Comparison of ENCODE assay signal across 16 cellular contexts in the genomic region with DNA sequence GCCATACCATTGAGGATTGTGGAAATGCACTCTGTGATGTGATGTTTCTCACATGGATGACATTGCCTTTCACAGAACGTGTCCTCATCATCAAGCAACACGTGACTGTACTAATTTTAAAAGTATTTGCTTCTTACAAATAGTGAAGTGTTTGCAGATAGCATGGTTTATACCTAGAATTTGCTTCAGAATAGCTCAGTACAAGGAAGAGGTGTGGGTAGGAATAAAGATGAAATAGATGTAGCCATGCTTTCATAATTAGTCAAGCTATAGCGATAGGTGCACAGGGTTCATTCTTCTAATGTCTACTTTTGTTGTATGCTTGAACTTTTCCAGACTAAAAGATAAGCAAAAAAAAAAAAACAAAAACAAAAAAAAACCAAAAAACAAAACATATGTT. TPM values are rescaled to one million over a fixed set of nuclear protein-coding genes. Genes with fewer than 3 reads are reported as not detected.
DNase-seq lines count a peak whose midpoint lies in the region; ATAC-seq and TF ChIP-seq lines count a peak whose summit lies in the region.
"Had no signal": no experiment of that assay in that cellular context is flagged by ENCODE, and none has a peak within 500 bp of the region (broad histone marks: within the 10 kb centered on the region; RNA-seq: fewer than 3 reads in every experiment).

No MANE protein-coding gene starts in this region.

- H3K36me3 ChIP-seq in OCI-LY3 (replicated peaks; ENCODE audit: low read depth, low read length): peaks cover 33% of the 10 kb centered on the region
- H3K36me3 ChIP-seq in trophoblast cell (ENCODE audit: control insufficient read depth in 1 of 2, insufficient read depth in 2 of 2, low read length in 2 of 2): peaks cover 2 to 5% of the 10 kb centered on the region in 2 experiments

- POLR2A ChIA-PET in activated naive CD8-positive, alpha-beta T cell treated with anti-CD3 and anti-CD28 coated beads, Interleukin-2, amount 10 ng/mL, durations not matched to agents 7 days and 5 days (lab: Charles Lee): interaction anchor here (0.7 to 1.9 kb wide), 2 partner anchors 28 to 268 kb away, joined by 3 to 6 read pairs; a partner anchor contains a TSS

- H3K23ac ChIP-seq in trophoblast cell (ENCODE audit: low read length): no peak overlapping the region

- H3K14ac ChIP-seq in trophoblast cell (ENCODE audit: low read length): no peak overlapping the region

- no peak overlapping the region for H4K12ac ChIP-seq in trophoblast cell (ENCODE audit: low read depth, low read length)

- WGBS in trophoblast cell (ENCODE audit: extremely low coverage, insufficient coverage, insufficient read length): no CpG with 5 or more reads among the region's 3 CpGs

- H3K27ac ChIP-seq in OCI-LY3 (ENCODE audit: low read length) (no peak overlapping the region), trophoblast cell (ENCODE audit: low read depth, low read length) (no peak overlapping the region)
- H3K27ac ChIP-seq: BLaER1 had no signal

- no peak overlapping the region for H2BK12ac ChIP-seq in trophoblast cell (ENCODE audit: low read length)

- H3K18ac ChIP-seq in trophoblast cell (ENCODE audit: low read length): no peak overlapping the region

- no peaks in the 10 kb centered on the region for H3K27me3 Mint-ChIP-seq in activated naive CD8-positive, alpha-beta T cell treated with anti-CD3 and anti-CD28 coated beads, Interleukin-2, amount 10 ng/mL, durations not matched to agents 7 days and 5 days
- H3K27me3 Mint-ChIP-seq in activated naive CD8-positive, alpha-beta T cell treated with anti-CD3 and anti-CD28 coated beads for 36 hours: no peaks in the 10 kb centered on the region
- no peaks in the 10 kb centered on the region for H3K27me3 Mint-ChIP-seq in activated T-helper 1 cell treated with anti-CD3 and anti-CD28 coated beads, Interleukin-12 subunit alpha, Interleukin-12 subunit beta, Interleukin-2, Interleukin-4 antibody, amounts not matched to agents 30 ng/mL and 10 ng/mL and 1 ng/mL, durations not matched to agents 14 hours and 24 hours and 36 hours (ENCODE audit: insufficient read depth)
- no peaks in the 10 kb centered on the region for H3K27me3 Mint-ChIP-seq in stimulated activated naive B cell treated with anti-CD40 and anti-IgM and Interleukin-4, amounts not matched to agents 10 μg/mL and 1 μg/mL and 100 μg/mL, for 72 hours

- H3K27me3 ChIP-seq in OCI-LY3 (ENCODE audit: low read depth, low read length) (no peaks in the 10 kb centered on the region), trophoblast cell (ENCODE audit: insufficient read depth, low read length) (no peaks in the 10 kb centered on the region)
- H3K27me3 ChIP-seq: BLaER1 had no signal

- TF ChIP-seq CTCF in OCI-LY3 (IDR thresholded peaks at IDR 0.05; ENCODE audit: low read depth, low read length): no peak

- peaks cover 82% of the 10 kb centered on the region for H4K20me1 ChIP-seq in OCI-LY3 (ENCODE audit: insufficient read depth, low read length)

- H3K4me2 ChIP-seq in OCI-LY3 (ENCODE audit: low read length) (peak overlapping the region; percentile 17; the same call in 1 of the 2 replicates), trophoblast cell (ENCODE audit: low read length) (no peak overlapping the region)

- no peak for DNase-seq in activated naive CD8-positive, alpha-beta T cell treated with anti-CD3 and anti-CD28 coated beads, Interleukin-2, amount 10 ng/mL, durations not matched to agents 7 days and 5 days
- DNase-seq in activated naive CD8-positive, alpha-beta T cell treated with anti-CD3 and anti-CD28 coated beads for 36 hours: no peak
- no peak for DNase-seq in activated T-helper 1 cell treated with anti-CD3 and anti-CD28 coated beads, Interleukin-12 subunit alpha, Interleukin-12 subunit beta, Interleukin-2, Interleukin-4 antibody, amounts not matched to agents 30 ng/mL and 10 ng/mL and 1 ng/mL, durations not matched to agents 14 hours and 24 hours and 36 hours (ENCODE audit: low spot score)
- DNase-seq in trophoblast cell (peak in 1 of 2 donors; percentile 25), AG20443 (ENCODE audit: low spot score) (no peak)
- DNase-seq in stimulated activated naive B cell treated with anti-CD40 and anti-IgM and Interleukin-4, amounts not matched to agents 10 μg/mL and 1 μg/mL and 100 μg/mL, for 72 hours: no peak
- no peak for DNase-seq in stimulated activated CD4-positive, alpha-beta T cell treated with anti-CD3 and anti-CD28 coated beads, Interleukin-15, amount 100 ng/mL, for 24 hours
- DNase-seq: DMS153, H9, Kasumi-1, NCI-H1417, NCI-H2029, NCI-H510A treated with DMSO at 0.1 percent for 48 hours, SIG-M5 had no signal

- H3K9me3 Mint-ChIP-seq in activated naive CD8-positive, alpha-beta T cell treated with anti-CD3 and anti-CD28 coated beads, Interleukin-2, amount 10 ng/mL, durations not matched to agents 7 days and 5 days: peaks cover 4% of the 10 kb centered on the region
- peaks cover 14% of the 10 kb centered on the region for H3K9me3 Mint-ChIP-seq in activated naive CD8-positive, alpha-beta T cell treated with anti-CD3 and anti-CD28 coated beads for 36 hours
- peaks cover 14% of the 10 kb centered on the region for H3K9me3 Mint-ChIP-seq in activated T-helper 1 cell treated with anti-CD3 and anti-CD28 coated beads, Interleukin-12 subunit alpha, Interleukin-12 subunit beta, Interleukin-2, Interleukin-4 antibody, amounts not matched to agents 30 ng/mL and 10 ng/mL and 1 ng/mL, durations not matched to agents 14 hours and 24 hours and 36 hours
- peaks cover 8 to 10% of the 10 kb centered on the region in 2 donors for H3K9me3 Mint-ChIP-seq in stimulated activated naive B cell treated with anti-CD40 and anti-IgM and Interleukin-4, amounts not matched to agents 10 μg/mL and 1 μg/mL and 100 μg/mL, for 72 hours
- H3K9me3 Mint-ChIP-seq: H9 had no signal

- no peak overlapping the region for H3K9ac ChIP-seq in OCI-LY3 (ENCODE audit: low read length)
- no peak overlapping the region for H3K9ac ChIP-seq in trophoblast cell (ENCODE audit: low read length)
- H3K9ac ChIP-seq: BLaER1 had no signal

- H3K27ac Mint-ChIP-seq in activated naive CD8-positive, alpha-beta T cell treated with anti-CD3 and anti-CD28 coated beads, Interleukin-2, amount 10 ng/mL, durations not matched to agents 7 days and 5 days: no peak overlapping the region
- H3K27ac Mint-ChIP-seq in activated naive CD8-positive, alpha-beta T cell treated with anti-CD3 and anti-CD28 coated beads for 36 hours: no peak overlapping the region
- H3K27ac Mint-ChIP-seq in activated T-helper 1 cell treated with anti-CD3 and anti-CD28 coated beads, Interleukin-12 subunit alpha, Interleukin-12 subunit beta, Interleukin-2, Interleukin-4 antibody, amounts not matched to agents 30 ng/mL and 10 ng/mL and 1 ng/mL, durations not matched to agents 14 hours and 24 hours and 36 hours: peak overlapping the region; percentile 68
- no peak overlapping the region for H3K27ac Mint-ChIP-seq in stimulated activated naive B cell treated with anti-CD40 and anti-IgM and Interleukin-4, amounts not matched to agents 10 μg/mL and 1 μg/mL and 100 μg/mL, for 72 hours

- H3K4me3 ChIP-seq in OCI-LY3 (ENCODE audit: low read length) (no peak overlapping the region), trophoblast cell (ENCODE audit: low read depth, low read length) (no peak overlapping the region)
- H3K4me3 ChIP-seq: BLaER1 had no signal

- no peak overlapping the region for H3K4me3 Mint-ChIP-seq in activated naive CD8-positive, alpha-beta T cell treated with anti-CD3 and anti-CD28 coated beads, Interleukin-2, amount 10 ng/mL, durations not matched to agents 7 days and 5 days
- H3K4me3 Mint-ChIP-seq in activated naive CD8-positive, alpha-beta T cell treated with anti-CD3 and anti-CD28 coated beads for 36 hours: no peak overlapping the region
- peak overlapping the region; percentile 28 for H3K4me3 Mint-ChIP-seq in activated T-helper 1 cell treated with anti-CD3 and anti-CD28 coated beads, Interleukin-12 subunit alpha, Interleukin-12 subunit beta, Interleukin-2, Interleukin-4 antibody, amounts not matched to agents 30 ng/mL and 10 ng/mL and 1 ng/mL, durations not matched to agents 14 hours and 24 hours and 36 hours
- H3K4me3 Mint-ChIP-seq in stimulated activated naive B cell treated with anti-CD40 and anti-IgM and Interleukin-4, amounts not matched to agents 10 μg/mL and 1 μg/mL and 100 μg/mL, for 72 hours: no peak overlapping the region
- H3K4me3 Mint-ChIP-seq: H9 had no signal

- no peak overlapping the region for H2BK5ac ChIP-seq in trophoblast cell (ENCODE audit: low read depth, low read length, poor library complexity)

- no peak overlapping the region for H2AFZ ChIP-seq in OCI-LY3 (ENCODE audit: low read depth, low read length)
- H2AFZ ChIP-seq in trophoblast cell (ENCODE audit: insufficient read depth, low read length, poor library complexity): no peak overlapping the region

- H3K79me2 ChIP-seq in OCI-LY3 (ENCODE audit: low read length) (peaks cover 100% of the 10 kb centered on the region), trophoblast cell (ENCODE audit: control insufficient read depth, insufficient read depth, low read length, poor library complexity) (peaks cover 11% of the 10 kb centered on the region)

- intact Hi-C loops in activated T-helper 1 cell treated with anti-CD3 and anti-CD28 coated beads, Interleukin-12 subunit alpha, Interleukin-12 subunit beta, Interleukin-2, Interleukin-4 antibody, amounts not matched to agents 30 ng/mL and 10 ng/mL and 1 ng/mL, durations not matched to agents 14 hours and 24 hours and 36 hours (cut with micrococcal nuclease): no loop called here

- ATAC-seq in activated naive CD8-positive, alpha-beta T cell treated with anti-CD3 and anti-CD28 coated beads, Interleukin-2, amount 10 ng/mL, durations not matched to agents 7 days and 5 days (ENCODE audit: low read depth): peak; percentile 29
- no peak for ATAC-seq in stimulated activated naive B cell treated with anti-CD40 and anti-IgM and Interleukin-4, amounts not matched to agents 10 μg/mL and 1 μg/mL and 100 μg/mL, for 72 hours (replicated peaks)

- no peak overlapping the region for H2BK120ac ChIP-seq in trophoblast cell (ENCODE audit: insufficient read depth, low read length, poor library complexity)

- no peaks in the 10 kb centered on the region for H3K79me1 ChIP-seq in trophoblast cell (ENCODE audit: low read length)

- peaks cover 44% of the 10 kb centered on the region for H3K4me1 Mint-ChIP-seq in activated naive CD8-positive, alpha-beta T cell treated with anti-CD3 and anti-CD28 coated beads, Interleukin-2, amount 10 ng/mL, durations not matched to agents 7 days and 5 days
- H3K4me1 Mint-ChIP-seq in activated naive CD8-positive, alpha-beta T cell treated with anti-CD3 and anti-CD28 coated beads for 36 hours: peaks cover 83% of the 10 kb centered on the region
- peaks cover 85% of the 10 kb centered on the region for H3K4me1 Mint-ChIP-seq in activated T-helper 1 cell treated with anti-CD3 and anti-CD28 coated beads, Interleukin-12 subunit alpha, Interleukin-12 subunit beta, Interleukin-2, Interleukin-4 antibody, amounts not matched to agents 30 ng/mL and 10 ng/mL and 1 ng/mL, durations not matched to agents 14 hours and 24 hours and 36 hours (ENCODE audit: low read depth)
- H3K4me1 Mint-ChIP-seq in stimulated activated naive B cell treated with anti-CD40 and anti-IgM and Interleukin-4, amounts not matched to agents 10 μg/mL and 1 μg/mL and 100 μg/mL, for 72 hours: peaks cover 56 to 93% of the 10 kb centered on the region in 2 donors

- H3K36me3 Mint-ChIP-seq in activated naive CD8-positive, alpha-beta T cell treated with anti-CD3 and anti-CD28 coated beads, Interleukin-2, amount 10 ng/mL, durations not matched to agents 7 days and 5 days: peaks cover 35% of the 10 kb centered on the region
- H3K36me3 Mint-ChIP-seq in activated naive CD8-positive, alpha-beta T cell treated with anti-CD3 and anti-CD28 coated beads for 36 hours: peaks cover 43% of the 10 kb centered on the region
- H3K36me3 Mint-ChIP-seq in activated T-helper 1 cell treated with anti-CD3 and anti-CD28 coated beads, Interleukin-12 subunit alpha, Interleukin-12 subunit beta, Interleukin-2, Interleukin-4 antibody, amounts not matched to agents 30 ng/mL and 10 ng/mL and 1 ng/mL, durations not matched to agents 14 hours and 24 hours and 36 hours (ENCODE audit: low read depth): peaks cover 12% of the 10 kb centered on the region
- peaks cover 30 to 60% of the 10 kb centered on the region in 2 donors for H3K36me3 Mint-ChIP-seq in stimulated activated naive B cell treated with anti-CD40 and anti-IgM and Interleukin-4, amounts not matched to agents 10 μg/mL and 1 μg/mL and 100 μg/mL, for 72 hours

- peak overlapping the region; percentile 33 for H3K4ac ChIP-seq in trophoblast cell (ENCODE audit: low read depth, low read length)

- H4K8ac ChIP-seq in trophoblast cell (ENCODE audit: low read depth, low read length): no peak overlapping the region

- H4K91ac ChIP-seq in trophoblast cell (ENCODE audit: low read depth, low read length): no peak overlapping the region

- H3K4me1 ChIP-seq in OCI-LY3 (ENCODE audit: low read length) (peaks cover 83% of the 10 kb centered on the region), trophoblast cell (ENCODE audit: control insufficient read depth in 1 of 2, insufficient read depth in 2 of 2, low read length in 2 of 2) (peaks cover 0 to 8% of the 10 kb centered on the region in 2 experiments)

- no peak overlapping the region for H2AK5ac ChIP-seq in trophoblast cell (ENCODE audit: low read length)

- H3K9me3 ChIP-seq in OCI-LY3 (ENCODE audit: insufficient read depth, low read length) (no peaks in the 10 kb centered on the region), trophoblast cell (ENCODE audit: insufficient read depth, low read depth, low read length) (peaks cover 2% of the 10 kb centered on the region)

RNA-seq across cellular contexts. Expression of a gene that starts 27.5 kb away (rescaled TPM):
- total RNA-seq in activated naive CD8-positive, alpha-beta T cell treated with anti-CD3 and anti-CD28 coated beads, Interleukin-2, amount 10 ng/mL, durations not matched to agents 7 days and 5 days: 10 to 100 TPM; 79.8 to 84.5 TPM
- 10 to 100 TPM; 34.4 to 36.5 TPM for total RNA-seq in activated naive CD8-positive, alpha-beta T cell treated with anti-CD3 and anti-CD28 coated beads for 36 hours
- total RNA-seq in activated T-helper 1 cell treated with anti-CD3 and anti-CD28 coated beads, Interleukin-12 subunit alpha, Interleukin-12 subunit beta, Interleukin-2, Interleukin-4 antibody, amounts not matched to agents 30 ng/mL and 10 ng/mL and 1 ng/mL, durations not matched to agents 14 hours and 24 hours and 36 hours: 54.3 and 54.5 TPM in 2 replicates
- polyA plus RNA-seq in trophoblast cell (2013): 168 and 169 TPM in 2 replicates
